ENCODE assay signal across 8 cellular contexts in genomic region chrX:72131317-72132294, GRCh38. TPM values are rescaled to one million over a fixed set of nuclear protein-coding genes. Genes with fewer than 3 reads are reported as not detected.
A peak's percentile ranks its signal among the peaks of the same experiment; 100 is the strongest.
DNase-seq lines count a peak whose midpoint lies in the region; ATAC-seq, FAIRE-seq and TF ChIP-seq lines count a peak whose summit lies in the region.

TSS of gene RTL5 (minus strand) at chrX:72131915.

- DNase-seq in NCI-H526 treated with DMSO at 0.1 percent for 48 hours (lab: John Stamatoyannopoulos, UW) (peak; percentile 66), activated T-cell treated with anti-CD3 and anti-CD28 coated beads for 4 hours (peak; percentile 36), endothelial cell of umbilical vein (ENCODE audit: low read depth, low spot score) (peak; percentile 73), UCSD-AML1 (lab: John Stamatoyannopoulos, UW; ENCODE audit: unreplicated experiment) (no peak)
- peak; percentile 14 for DNase-seq in stimulated activated CD8-positive, alpha-beta memory T cell treated with anti-CD3 and anti-CD28 coated beads, Interleukin-15, amount 100 ng/mL, for 1 hour (ENCODE audit: low read depth)

- intact Hi-C loops in endothelial cell of umbilical vein (cut with micrococcal nuclease) = no loop called here

- no peak within 1 kb of the TSS for H2AFZ ChIP-seq in endothelial cell of umbilical vein (ENCODE audit: low read depth, low read length)

- no peaks in the 10 kb centered on the region for H3K9me3 ChIP-seq in endothelial cell of umbilical vein (replicated peaks; ENCODE audit: control insufficient read depth, insufficient read depth, low read length)
- H3K9me3 ChIP-seq in mesodermal cell (ENCODE audit: control insufficient read depth, low read length) = no peaks in the 10 kb centered on the region

- H3K4me3 ChIP-seq in endothelial cell of umbilical vein (replicated peaks in 1 of 3; ENCODE audit: insufficient read depth in 1 of 3, low read depth in 1 of 3, low read length in 3 of 3) (peak within 1 kb of the TSS; percentile 10 to 37 (median 32)), mesodermal cell (ENCODE audit: extremely low read depth, insufficient read depth, low read length, poor library complexity, severe bottlenecking) (peak within 1 kb of the TSS; percentile 42)

- peak within 1 kb of the TSS; percentile 31 for H3K9ac ChIP-seq in endothelial cell of umbilical vein (replicated peaks; ENCODE audit: extremely low read depth, insufficient read depth, low read length)

- H3K4me2 ChIP-seq in endothelial cell of umbilical vein (ENCODE audit: insufficient read depth, low read length) = peak within 1 kb of the TSS; percentile 67

- POLR2A ChIA-PET in endothelial cell of umbilical vein (lab: Charles Lee) = interaction anchor here (0.6 to 0.7 kb wide), 2 partner anchors 53 to 110 kb away, joined by 3 read pairs; no protein-coding TSS in a partner anchor

- TF ChIP-seq CTCF in endothelial cell of umbilical vein (IDR thresholded peaks at IDR 0.05; ENCODE audit: extremely low read depth in 1 of 2, insufficient read depth in 1 of 2, low read depth in 1 of 2, low read length in 2 of 2) = no peak

- peaks cover 6 to 11% of the 10 kb centered on the region in 2 experiments for H3K36me3 ChIP-seq in endothelial cell of umbilical vein (ENCODE audit: control insufficient read depth in 2 of 2, extremely low read depth in 1 of 2, insufficient read depth in 2 of 2, low read length in 2 of 2)
- peaks cover 24% of the 10 kb centered on the region for H3K36me3 ChIP-seq in mesodermal cell (ENCODE audit: control insufficient read depth, insufficient read depth, low read length)

- TF ChIP-seq POLR2A in endothelial cell of umbilical vein (IDR thresholded peaks at IDR 0.05; ENCODE audit: low read depth, low read length) = no peak

- no TSS peak for BruUV-seq in endothelial cell of umbilical vein (replicated peaks; lab: Mats Ljungman, UMichigan)

- peak; percentile 88 for FAIRE-seq in endothelial cell of umbilical vein (lab: Jason Lieb, UNC)

- peak within 1 kb of the TSS; percentile 7 for H3K27ac ChIP-seq in endothelial cell of umbilical vein (ENCODE audit: insufficient read depth, low read depth, low read length)
- peak within 1 kb of the TSS; percentile 41 for H3K27ac ChIP-seq in mesodermal cell (ENCODE audit: low read depth, low read length, severe bottlenecking)

- H3K4me1 ChIP-seq in endothelial cell of umbilical vein (ENCODE audit: control insufficient read depth, extremely low read depth, insufficient read depth, low read length) (peaks cover 22% of the 10 kb centered on the region), mesodermal cell (ENCODE audit: control insufficient read depth, insufficient read depth, low read length, poor library complexity, severe bottlenecking) (peaks cover 19% of the 10 kb centered on the region)

- no peaks in the 10 kb centered on the region for H3K9me1 ChIP-seq in endothelial cell of umbilical vein (replicated peaks; ENCODE audit: control insufficient read depth, extremely low read depth, insufficient read depth, low read length)

- dilution Hi-C loops in endothelial cell of umbilical vein (cut with MboI; ENCODE audit: extremely low pct_ligation_motif_present, low sequenced_read_pairs) = no loop called here

- peaks cover 9% of the 10 kb centered on the region for H3K79me2 ChIP-seq in endothelial cell of umbilical vein (ENCODE audit: control insufficient read depth, insufficient read depth, low read length)

- H3K27me3 ChIP-seq in endothelial cell of umbilical vein (ENCODE audit: control insufficient read depth in 2 of 2, insufficient read depth in 2 of 2, low read length in 2 of 2) = no peaks in the 10 kb centered on the region

- 2 to 3% methylated on average over 12 to 26 of the region's 106 CpGs for WGBS in mesodermal cell (ENCODE audit: insufficient coverage in 2 of 2), 2 experiments

- ATAC-seq in GM18858 (IDR thresholded peaks at IDR 0.05; ENCODE audit: unreplicated experiment) = peak; percentile 41
- ATAC-seq in HG03342 (IDR thresholded peaks at IDR 0.05; ENCODE audit: unreplicated experiment) = peak; percentile 57

- no peaks in the 10 kb centered on the region for H4K20me1 ChIP-seq in endothelial cell of umbilical vein (replicated peaks; ENCODE audit: control insufficient read depth, extremely low read depth, insufficient read depth, low read length)

- CTCF ChIA-PET in endothelial cell of umbilical vein (lab: Charles Lee) = interaction anchor here (0.9 to 1.5 kb wide), 10 partner anchors 37 to 222 kb away, joined by 3 to 6 read pairs (median 4); no protein-coding TSS in a partner anchor

TF ChIP-seq in endothelial cell of umbilical vein, 7 proteins besides CTCF, POLR2A, EP300 and RAD21:
- TF ChIP-seq MAX (IDR thresholded peaks at IDR 0.05; ENCODE audit: insufficient read depth, insufficient read length) (no peak), GATA2 (IDR thresholded peaks at IDR 0.05; ENCODE audit: insufficient read depth, insufficient read length, low read depth, low read length) (no peak), POLR2AphosphoS5 (IDR thresholded peaks at IDR 0.05; ENCODE audit: insufficient read depth, low read depth, low read length) (peak; percentile 19), MYC (IDR thresholded peaks at IDR 0.05; ENCODE audit: low read depth, low read length) (no peak), JUN (IDR thresholded peaks at IDR 0.05; ENCODE audit: borderline replicate concordance, insufficient read depth, insufficient read length, low read depth) (no peak), FOS (IDR thresholded peaks at IDR 0.05; ENCODE audit: borderline replicate concordance, insufficient read depth, low read length) (no peak), EZH2 (IDR thresholded peaks at IDR 0.05; ENCODE audit: borderline replicate concordance, low read depth, low read length, severe bottlenecking) (no peak)

RNA-seq across cellular contexts. Expression of gene RTL5, which starts in this region (rescaled TPM):
- total RNA-seq in endothelial cell of umbilical vein = 1.7 and 2.1 TPM in 2 replicates
- polyA plus RNA-seq in endothelial cell of umbilical vein = 0.99 and 1.0 TPM in 2 replicates
- polyA plus RNA-seq in endothelial cell of umbilical vein (2011; cell fraction: cytosol; rRNA removed) = 1.1 and 1.4 TPM in 2 replicates
- polyA plus RNA-seq in endothelial cell of umbilical vein (2011; cell fraction: nucleus; rRNA removed) = 2.8 and 3.1 TPM in 2 replicates
- polyA plus RNA-seq in endothelial cell of umbilical vein (2012) = 1.9 and 2.1 TPM in 2 replicates
- 1.2 and 1.6 TPM in 2 replicates for polyA minus RNA-seq in endothelial cell of umbilical vein
- not detected for polyA minus RNA-seq in endothelial cell of umbilical vein (2011; cell fraction: cytosol; rRNA and poly(A)+ RNA removed)
- 0.87 and 0.91 TPM in 2 replicates for polyA minus RNA-seq in endothelial cell of umbilical vein (2011; cell fraction: nucleus; rRNA and poly(A)+ RNA removed)
- polyA plus RNA-seq in mesodermal cell (2013, experiment 1 of 2) = 12.0 TPM
- polyA plus RNA-seq in mesodermal cell (2013, experiment 2 of 2) = 10.1 TPM
